In genomic region chr6:42877695-42878094, GRCh38 we compare ENCODE assay signal across 10 cellular contexts. TPM values are rescaled to one million over a fixed set of nuclear protein-coding genes. Genes with fewer than 3 reads are reported as not detected.
DNase-seq lines count a peak whose midpoint lies in the region; TF ChIP-seq lines count a peak whose summit lies in the region.
"Had no signal": no experiment of that assay in that cellular context is flagged by ENCODE, and none has a peak within 500 bp of the region (broad histone marks: within the 10 kb centered on the region; RNA-seq: fewer than 3 reads in every experiment).

No MANE protein-coding gene starts in this region.

- H3K14ac ChIP-seq in trophoblast cell (ENCODE audit: low read length): no peak overlapping the region

- no peak overlapping the region for H3K9ac ChIP-seq in trophoblast cell (ENCODE audit: low read length)

- H3K9me3 Mint-ChIP-seq in CD14-positive monocyte: no peaks in the 10 kb centered on the region

- peaks cover 0 to 16% of the 10 kb centered on the region in 2 donors for H3K36me3 Mint-ChIP-seq in CD14-positive monocyte

- no peak overlapping the region for H3K4me3 ChIP-seq in OCI-LY7 (ENCODE audit: low read depth, low read length, poor library complexity, severe bottlenecking)
- H3K4me3 ChIP-seq in trophoblast cell (ENCODE audit: low read depth, low read length): no peak overlapping the region

- WGBS in trophoblast cell (ENCODE audit: extremely low coverage, insufficient coverage, insufficient read length): no CpG with 5 or more reads among the region's 3 CpGs

- no peak overlapping the region for H3K4ac ChIP-seq in trophoblast cell (ENCODE audit: low read depth, low read length)

- H4K91ac ChIP-seq in trophoblast cell (ENCODE audit: low read depth, low read length): no peak overlapping the region

- BruUV-seq in OCI-LY7 (replicated peaks; lab: Mats Ljungman, UMichigan): no TSS peak

- H2BK120ac ChIP-seq in trophoblast cell (ENCODE audit: insufficient read depth, low read length, poor library complexity): no peak overlapping the region

- peak; percentile 8 for DNase-seq in ELR (ENCODE audit: low read depth)
- DNase-seq in OCI-LY7 (ENCODE audit: low spot score): no peak
- no peak for DNase-seq in epithelial cell of prostate (ENCODE audit: low read depth, low spot score)
- peak; percentile 2 to 53 for DNase-seq in trophoblast cell
- DNase-seq in NOMO-1 treated with dmso at 0.1 percent for 144 hours (lab: John Stamatoyannopoulos, UW; ENCODE audit: unreplicated experiment): no peak
- DNase-seq in CD14-positive monocyte (ENCODE audit: low spot score): no peak
- no peak for DNase-seq in CD1c-positive myeloid dendritic cell (ENCODE audit: extremely low spot score)
- DNase-seq: activated effector memory CD4-positive, alpha-beta T cell treated with anti-CD3 and anti-CD28 coated beads, Interleukin-2, amount 50 U/mL, for 16 hours; occipital lobe; stimulated activated naive CD8-positive, alpha-beta T cell treated with anti-CD3 and anti-CD28 coated beads, Interleukin-15, Interleukin-2, amounts not matched to agents 100 U/mL and 50 U/mL, for 24 hours had no signal

- H3K9me3 ChIP-seq in OCI-LY7 (ENCODE audit: low read length) (no peaks in the 10 kb centered on the region), trophoblast cell (ENCODE audit: insufficient read depth, low read depth, low read length) (no peaks in the 10 kb centered on the region)

- peak overlapping the region in 1 of 7 donors; percentile 10 for H3K27ac Mint-ChIP-seq in CD14-positive monocyte

- H2AK5ac ChIP-seq in trophoblast cell (ENCODE audit: low read length): peak overlapping the region; percentile 94

- H3K27ac ChIP-seq in OCI-LY7 (ENCODE audit: low read depth, low read length, poor library complexity, severe bottlenecking) (peak overlapping the region; percentile 10), epithelial cell of prostate (peak overlapping the region; percentile 23), trophoblast cell (ENCODE audit: low read depth, low read length) (no peak overlapping the region)

- TF ChIP-seq CTCF in OCI-LY7 (conservative IDR thresholded peaks at IDR 0.05; ENCODE audit: low read length) (no peak), CD14-positive monocyte (IDR thresholded peaks at IDR 0.05) (no peak)

- H3K4me2 ChIP-seq in OCI-LY7 (ENCODE audit: low read length): no peak overlapping the region
- H3K4me2 ChIP-seq in trophoblast cell (ENCODE audit: low read length): no peak overlapping the region

- H2AFZ ChIP-seq in OCI-LY7 (ENCODE audit: low read length) (peak overlapping the region; percentile 77), trophoblast cell (ENCODE audit: insufficient read depth, low read length, poor library complexity) (no peak overlapping the region)

- peaks cover 16% of the 10 kb centered on the region for H3K4me1 Mint-ChIP-seq in CD14-positive monocyte

- CTCF ChIA-PET in OCI-LY7 (lab: Charles Lee; ENCODE audit: unreplicated experiment): interaction anchor here (1.2 kb wide), 1 partner anchor 216 kb away, joined by 9 read pairs; no protein-coding TSS in a partner anchor

- POLR2A ChIA-PET in OCI-LY7 (lab: Charles Lee): interaction anchor here (0.5 kb wide), 1 partner anchor 91 kb away, joined by 3 read pairs; no protein-coding TSS in a partner anchor

- no peak overlapping the region for H4K12ac ChIP-seq in trophoblast cell (ENCODE audit: low read depth, low read length)

- peaks cover 18% of the 10 kb centered on the region for H3K36me3 ChIP-seq in OCI-LY7 (ENCODE audit: insufficient read depth, low read length)
- peaks cover 7 to 9% of the 10 kb centered on the region in 2 experiments for H3K36me3 ChIP-seq in trophoblast cell (ENCODE audit: control insufficient read depth in 1 of 2, insufficient read depth in 2 of 2, low read length in 2 of 2)

- no peaks in the 10 kb centered on the region for H3K9me2 ChIP-seq in OCI-LY7 (ENCODE audit: insufficient read depth, low read length)

- H3K79me2 ChIP-seq in OCI-LY7 (ENCODE audit: insufficient read depth, low read depth, low read length): peaks cover 29% of the 10 kb centered on the region
- peaks cover 14% of the 10 kb centered on the region for H3K79me2 ChIP-seq in trophoblast cell (ENCODE audit: control insufficient read depth, insufficient read depth, low read length, poor library complexity)

- H3K18ac ChIP-seq in trophoblast cell (ENCODE audit: low read length): no peak overlapping the region

- intact Hi-C loops in OCI-LY7 (cut with micrococcal nuclease; ENCODE audit: unreplicated experiment) (loop anchor here (1.0 to 5.0 kb wide), 6 partner anchors 21 to 661 kb away; partner anchors contain the start of genes BICRAL, MRPS10 and UBR2), CD14-positive monocyte (cut with micrococcal nuclease) (loop anchor here (2.0 to 5.0 kb wide), 2 partner anchors 15 to 215 kb away; no protein-coding TSS in a partner anchor)

- H3K27me3 ChIP-seq in trophoblast cell (ENCODE audit: insufficient read depth, low read length): no peaks in the 10 kb centered on the region

- peaks cover 11% of the 10 kb centered on the region for H3K79me1 ChIP-seq in trophoblast cell (ENCODE audit: low read length)

- no peak overlapping the region for H3K4me3 Mint-ChIP-seq in CD14-positive monocyte

- H4K20me1 ChIP-seq in OCI-LY7 (ENCODE audit: insufficient read depth, low read length): no peaks in the 10 kb centered on the region

- H2BK5ac ChIP-seq in trophoblast cell (ENCODE audit: low read depth, low read length, poor library complexity): no peak overlapping the region

- H4K8ac ChIP-seq in trophoblast cell (ENCODE audit: low read depth, low read length): peak overlapping the region; percentile 84

- peaks cover 0 to 2% (median 2%) of the 10 kb centered on the region in 3 donors for H3K27me3 Mint-ChIP-seq in CD14-positive monocyte (ENCODE audit: low read depth in 3 of 3)

- H2BK12ac ChIP-seq in trophoblast cell (ENCODE audit: low read length): peak overlapping the region; percentile 76

- no peak overlapping the region for H3K23ac ChIP-seq in trophoblast cell (ENCODE audit: low read length)

- peaks cover 18% of the 10 kb centered on the region for H3K4me1 ChIP-seq in OCI-LY7 (ENCODE audit: insufficient read depth, low read length, poor library complexity, severe bottlenecking)
- peaks cover 0 to 3% of the 10 kb centered on the region in 2 experiments for H3K4me1 ChIP-seq in trophoblast cell (ENCODE audit: control insufficient read depth in 1 of 2, insufficient read depth in 2 of 2, low read length in 2 of 2)

RNA-seq across cellular contexts. Expression of gene RPL7L1, which starts 1.7 kb away (rescaled TPM):
- 83.2 and 101 TPM in 2 replicates for total RNA-seq in OCI-LY7 (2014; rRNA removed; shearing (Covaris generic))
- total RNA-seq in OCI-LY7 (2022): 109 and 123 TPM in 2 replicates
- polyA plus RNA-seq in trophoblast cell (2013): 49.4 and 50.1 TPM in 2 replicates
- 10 to 100 TPM; 29.7 to 35.5 TPM for polyA plus RNA-seq in CD14-positive monocyte

RNA-seq across cellular contexts. Expression of gene PTCRA, which starts 38.2 kb away (rescaled TPM):
- total RNA-seq in OCI-LY7 (2014; rRNA removed; shearing (Covaris generic)): 0.72 and 0.85 TPM in 2 replicates
- 0.91 TPM in 1 of 2 replicates, not detected in the other for total RNA-seq in OCI-LY7 (2022)
- not detected in 2 replicates for polyA plus RNA-seq in trophoblast cell (2013)
- under 1 TPM; 0.55 to 0.83 TPM for polyA plus RNA-seq in CD14-positive monocyte
- total RNA-seq: occipital lobe had no signal

RNA-seq across cellular contexts. Expression of gene CNPY3, which starts 51.6 kb away (rescaled TPM):
- total RNA-seq in OCI-LY7 (2014; rRNA removed; shearing (Covaris generic)): 64.7 and 69.3 TPM in 2 replicates
- 70.5 and 77.2 TPM in 2 replicates for total RNA-seq in OCI-LY7 (2022)
- 31.1 and 31.3 TPM in 2 replicates for polyA plus RNA-seq in trophoblast cell (2013)
- 100 to 1,000 TPM; 237 to 295 TPM for polyA plus RNA-seq in CD14-positive monocyte

Comparison
In these comparisons a context has a peak if more than half of its experiments do, and no peak if none do; other contexts are left out.
1. DNase-seq: peak in ELR (single experiment) and trophoblast cell (2 of 2); none in OCI-LY7 (single experiment), epithelial cell of prostate (single experiment), NOMO-1 treated with dmso at 0.1 percent for 144 hours (single experiment), CD14-positive monocyte (single experiment) and CD1c-positive myeloid dendritic cell (single experiment).